ENCODE assay signal across 15 cellular contexts in genomic region chr6:41271901-41272395, GRCh38. TPM values are rescaled to one million over a fixed set of nuclear protein-coding genes. Genes with fewer than 3 reads are reported as not detected.
A peak's percentile ranks its signal among the peaks of the same experiment; 100 is the strongest.
DNase-seq lines count a peak whose midpoint lies in the region; ATAC-seq and TF ChIP-seq lines count a peak whose summit lies in the region.
"Had no signal": no experiment of that assay in that cellular context is flagged by ENCODE, and none has a peak within 500 bp of the region (broad histone marks: within the 10 kb centered on the region; RNA-seq: fewer than 3 reads in every experiment).

No MANE protein-coding gene starts in this region.

- H3K9me3 Mint-ChIP-seq in activated naive CD4-positive, alpha-beta T cell treated with anti-CD3 and anti-CD28 coated beads for 36 hours: no peaks in the 10 kb centered on the region

- H3K4me3 ChIP-seq in ascending aorta (no peak overlapping the region), lung (no peak overlapping the region), upper lobe of left lung (peak overlapping the region in 1 of 4 donors; percentile 16)
- H3K4me3 ChIP-seq: SJCRH30, thoracic aorta had no signal

- H3K36me3 Mint-ChIP-seq in activated naive CD4-positive, alpha-beta T cell treated with anti-CD3 and anti-CD28 coated beads for 36 hours (ENCODE audit: low read depth): no peaks in the 10 kb centered on the region

- ATAC-seq in lung (ENCODE audit: insufficient read depth, low FRiP score) (peak; percentile 49), upper lobe of left lung (ENCODE audit: low FRiP score in 2 of 2) (peak; percentile 82 to 84)

- peak in 1 of 4 donors; percentile 57 for TF ChIP-seq POLR2A in upper lobe of left lung (IDR thresholded peaks at IDR 0.05)

- H3K36me3 ChIP-seq in ascending aorta (no peaks in the 10 kb centered on the region), lung (ENCODE audit: control insufficient read depth in 2 of 2, insufficient read depth in 2 of 2, low read length in 2 of 2) (no peaks in the 10 kb centered on the region), upper lobe of left lung (no peaks in the 10 kb centered on the region)
- H3K36me3 ChIP-seq: SJCRH30, thoracic aorta had no signal

- peak in 1 of 4 donors; percentile 49 for TF ChIP-seq EP300 in upper lobe of left lung (IDR thresholded peaks at IDR 0.05)

- H3K27me3 Mint-ChIP-seq in activated naive CD4-positive, alpha-beta T cell treated with anti-CD3 and anti-CD28 coated beads for 36 hours (ENCODE audit: low read depth): no peaks in the 10 kb centered on the region

- CTCF ChIA-PET in activated naive CD4-positive, alpha-beta T cell treated with anti-CD3 and anti-CD28 coated beads for 36 hours (lab: Charles Lee): interaction anchor here (1.3 kb wide), 1 partner anchor 35 kb away, joined by 5 read pairs; no protein-coding TSS in a partner anchor

- peak; percentile 44 for DNase-seq in activated naive CD4-positive, alpha-beta T cell treated with anti-CD3 and anti-CD28 coated beads for 36 hours
- no peak for DNase-seq in activated naive CD4-positive, alpha-beta T cell treated with anti-CD3 and anti-CD28 coated beads, Interleukin-2, amount 50 U/mL, for 16 hours
- DNase-seq in ascending aorta (ENCODE audit: low spot score in 2 of 2) (peak; percentile 48 to 78), lung (ENCODE audit: low spot score) (peak; percentile 74), upper lobe of left lung (peak; percentile 25 to 87), iPS-NIHi11 (ENCODE audit: low spot score) (no peak), DMS153 treated with DMSO at 0.1 percent for 48 hours (lab: John Stamatoyannopoulos, UW; ENCODE audit: unreplicated experiment) (no peak), NAMALWA (ENCODE audit: low spot score) (no peak)
- DNase-seq: ACHN; activated naive CD4-positive, alpha-beta T cell; NCI-H446 treated with DMSO at 0.1 percent for 48 hours; occipital lobe; SJCRH30 had no signal

- TF ChIP-seq CTCF in ascending aorta (IDR thresholded peaks at IDR 0.05) (no peak), lung (IDR thresholded peaks at IDR 0.05; ENCODE audit: control extremely low read depth, extremely low read depth) (no peak), upper lobe of left lung (IDR thresholded peaks at IDR 0.05) (no peak)

- intact Hi-C loops in activated naive CD4-positive, alpha-beta T cell treated with anti-CD3 and anti-CD28 coated beads for 36 hours (cut with micrococcal nuclease): no loop called here
- intact Hi-C loops in ascending aorta (cut with DNase I): no loop called here

- peak overlapping the region; percentile 25 for H3K27ac Mint-ChIP-seq in activated naive CD4-positive, alpha-beta T cell treated with anti-CD3 and anti-CD28 coated beads for 36 hours

- no peaks in the 10 kb centered on the region for H3K9me3 ChIP-seq in ascending aorta
- no peaks in the 10 kb centered on the region for H3K9me3 ChIP-seq in lung (ENCODE audit: control insufficient read depth in 2 of 2, insufficient read depth in 1 of 2, low read length in 1 of 2)
- H3K9me3 ChIP-seq in upper lobe of left lung: no peaks in the 10 kb centered on the region
- H3K9me3 ChIP-seq: SJCRH30, thoracic aorta had no signal

- H3K4me1 Mint-ChIP-seq in activated naive CD4-positive, alpha-beta T cell treated with anti-CD3 and anti-CD28 coated beads for 36 hours (ENCODE audit: low read depth): peaks cover 8% of the 10 kb centered on the region

- H3K4me1 ChIP-seq in ascending aorta (no peaks in the 10 kb centered on the region), lung (ENCODE audit: control insufficient read depth in 2 of 2, insufficient read depth in 2 of 2, low read length in 2 of 2) (no peaks in the 10 kb centered on the region), upper lobe of left lung (peaks cover 0 to 4% (median 0%) of the 10 kb centered on the region in 4 donors)
- H3K4me1 ChIP-seq: SJCRH30 had no signal

- H3K27ac ChIP-seq in ascending aorta (no peak overlapping the region), lung (ENCODE audit: low read depth in 1 of 2, low read length in 1 of 2) (peak overlapping the region in 1 of 2 donors; percentile 44), upper lobe of left lung (peak overlapping the region; percentile 72 to 82 (median 74))
- H3K27ac ChIP-seq: SJCRH30, thoracic aorta had no signal

- H3K4me3 Mint-ChIP-seq in activated naive CD4-positive, alpha-beta T cell treated with anti-CD3 and anti-CD28 coated beads for 36 hours: no peak overlapping the region

- H3K27me3 ChIP-seq in ascending aorta (no peaks in the 10 kb centered on the region), lung (ENCODE audit: control insufficient read depth, insufficient read depth) (peaks cover 7% of the 10 kb centered on the region), upper lobe of left lung (no peaks in the 10 kb centered on the region)
- H3K27me3 ChIP-seq: SJCRH30 had no signal

- WGBS in lung, 2 donors: 33 to 47% methylated on average over 7 of the region's 7 CpGs
- WGBS in upper lobe of left lung, 2 donors: 51 to 52% methylated on average over 7 of the region's 7 CpGs

RNA-seq across cellular contexts. Expression of gene TREM1, which starts 14.5 kb away (rescaled TPM):
- total RNA-seq in activated naive CD4-positive, alpha-beta T cell treated with anti-CD3 and anti-CD28 coated beads for 36 hours: 1 to 10 TPM; 4.3 to 4.5 TPM
- total RNA-seq in ascending aorta: not detected
- 100 to 1,000 TPM in 1 of 2 donors, 10 to 100 TPM in 1; 17.4 to 110 TPM for total RNA-seq in lung
- polyA plus RNA-seq in lung: 100 to 1,000 TPM in 1 of 2 donors, 10 to 100 TPM in 1; 54.7 to 112 TPM
- 100 to 1,000 TPM in 4 of 6 donors, 10 to 100 TPM in 2; 52.8 to 168 (median 115) TPM for total RNA-seq in upper lobe of left lung
- total RNA-seq: occipital lobe, SJCRH30 had no signal

RNA-seq across cellular contexts. Expression of gene TREML4, which starts 43.8 kb away (rescaled TPM):
- total RNA-seq in activated naive CD4-positive, alpha-beta T cell treated with anti-CD3 and anti-CD28 coated beads for 36 hours: not detected
- total RNA-seq in ascending aorta (not detected), lung (1 to 10 TPM in 1 of 2 donors, not detected in 1; 1.3 TPM), upper lobe of left lung (not detected)
- polyA plus RNA-seq in lung: 1 to 10 TPM in 1 of 2 donors, not detected in 1; 5.8 TPM
- total RNA-seq: MCF 10A, occipital lobe, thoracic aorta had no signal

Comparison
In these comparisons a context has a peak if more than half of its experiments do, and no peak if none do; other contexts are left out.
1. DNase-seq: peak in activated naive CD4-positive, alpha-beta T cell treated with anti-CD3 and anti-CD28 coated beads for 36 hours (single experiment), ascending aorta (2 of 2), lung (single experiment) and upper lobe of left lung (2 of 2); none in activated naive CD4-positive, alpha-beta T cell treated with anti-CD3 and anti-CD28 coated beads, Interleukin-2, amount 50 U/mL, for 16 hours (single experiment), iPS-NIHi11 (single experiment), DMS153 treated with DMSO at 0.1 percent for 48 hours (single experiment) and NAMALWA (single experiment).
2. H3K27ac ChIP-seq: peak in upper lobe of left lung (4 of 4); none in ascending aorta (0 of 2).